In genomic region chr1:205963756-205964155, GRCh38 we compare ENCODE assay signal across 34 cellular contexts. TPM values are rescaled to one million over a fixed set of nuclear protein-coding genes. Genes with fewer than 3 reads are reported as not detected.
"Had no signal": no experiment of that assay in that cellular context is flagged by ENCODE, and none has a peak within 500 bp of the region (broad histone marks: within the 10 kb centered on the region; RNA-seq: fewer than 3 reads in every experiment).

No MANE protein-coding gene starts in this region.

- H3K27ac ChIP-seq: breast epithelium, dorsolateral prefrontal cortex, esophagus muscularis mucosa, foreskin keratinocyte, heart right ventricle, ovary, prostate gland, skin epidermis, vagina had no signal

- H3K9me3 Mint-ChIP-seq: activated CD4-positive, alpha-beta T cell treated with anti-CD3 and anti-CD28 coated beads, Interleukin-2, amount 10 ng/mL, durations not matched to agents 7 days and 5 days; activated CD8-positive, alpha-beta T cell treated with anti-CD3 and anti-CD28 coated beads for 36 hours; activated naive CD4-positive, alpha-beta T cell treated with anti-CD3 and anti-CD28 coated beads, Interleukin-2, amount 50 U/mL, for 24 hours; activated T-cell treated with anti-CD3 and anti-CD28 coated beads, Interleukin-2, amount 50 U/mL, for 4 hours; activated T-helper 17 cell treated with anti-CD3 and anti-CD28 coated beads, Interleukin-2, amount 50 U/mL, for 72 hours; mesothelial cell of epicardium; naive B cell; nephron progenitor cell; stimulated activated naive CD8-positive, alpha-beta T cell treated with anti-CD3 and anti-CD28 coated beads, Interleukin-15, Interleukin-2, amounts not matched to agents 100 ng/mL and 50 ng/mL, for 24 hours; type B pancreatic cell; WTC11 had no signal

- H3K27me3 ChIP-seq: dorsolateral prefrontal cortex, heart right ventricle, ovary, vagina had no signal

- ATAC-seq: activated CD8-positive, alpha-beta T cell treated with anti-CD3 and anti-CD28 coated beads for 36 hours; activated T-cell treated with anti-CD3 and anti-CD28 coated beads, Interleukin-2, amount 50 U/mL, for 4 hours; heart right ventricle; left lobe of liver; sciatic nerve; WTC11 had no signal

- H3K4me3 Mint-ChIP-seq: activated CD4-positive, alpha-beta T cell treated with anti-CD3 and anti-CD28 coated beads, Interleukin-2, amount 10 ng/mL, durations not matched to agents 7 days and 5 days; activated CD8-positive, alpha-beta T cell treated with anti-CD3 and anti-CD28 coated beads for 36 hours; activated naive CD4-positive, alpha-beta T cell treated with anti-CD3 and anti-CD28 coated beads, Interleukin-2, amount 50 U/mL, for 24 hours; activated T-cell treated with anti-CD3 and anti-CD28 coated beads, Interleukin-2, amount 50 U/mL, for 4 hours; activated T-helper 17 cell treated with anti-CD3 and anti-CD28 coated beads, Interleukin-2, amount 50 U/mL, for 72 hours; mesothelial cell of epicardium; naive B cell; nephron progenitor cell; stimulated activated naive CD8-positive, alpha-beta T cell treated with anti-CD3 and anti-CD28 coated beads, Interleukin-15, Interleukin-2, amounts not matched to agents 100 ng/mL and 50 ng/mL, for 24 hours; type B pancreatic cell; WTC11 had no signal

- FAIRE-seq: colon had no signal

- H3K27ac Mint-ChIP-seq: activated CD4-positive, alpha-beta T cell treated with anti-CD3 and anti-CD28 coated beads, Interleukin-2, amount 10 ng/mL, durations not matched to agents 7 days and 5 days; activated CD8-positive, alpha-beta T cell treated with anti-CD3 and anti-CD28 coated beads for 36 hours; activated naive CD4-positive, alpha-beta T cell treated with anti-CD3 and anti-CD28 coated beads, Interleukin-2, amount 50 U/mL, for 24 hours; mesothelial cell of epicardium; nephron progenitor cell; stimulated activated naive CD8-positive, alpha-beta T cell treated with anti-CD3 and anti-CD28 coated beads, Interleukin-15, Interleukin-2, amounts not matched to agents 100 ng/mL and 50 ng/mL, for 24 hours; type B pancreatic cell; WTC11 had no signal

- H3K27me3 Mint-ChIP-seq: activated CD8-positive, alpha-beta T cell treated with anti-CD3 and anti-CD28 coated beads for 36 hours; activated naive CD4-positive, alpha-beta T cell treated with anti-CD3 and anti-CD28 coated beads, Interleukin-2, amount 50 U/mL, for 24 hours had no signal

- DNase-seq: activated CD4-positive, alpha-beta T cell treated with anti-CD3 and anti-CD28 coated beads for 1 hour; activated CD4-positive, alpha-beta T cell treated with anti-CD3 and anti-CD28 coated beads, Interleukin-2, amount 10 ng/mL, durations not matched to agents 7 days and 5 days; activated CD8-positive, alpha-beta T cell treated with anti-CD3 and anti-CD28 coated beads for 36 hours; activated gamma-delta T cell treated with Interleukin-2 at 50 U/mL for 16 hours; activated T-cell treated with anti-CD3 and anti-CD28 coated beads, Interleukin-2, amount 50 U/mL, for 4 hours; central memory CD4-positive, alpha-beta T cell; effector memory CD4-positive, alpha-beta T cell; heart right ventricle; naive B cell; nephron progenitor cell; ovary; retina; stimulated activated CD4-positive, alpha-beta T cell treated with anti-CD3 and anti-CD28 coated beads, Interleukin-12 subunit alpha, Interleukin-12 subunit beta, amount 100 ng/mL, for 4 hours; stimulated activated CD4-positive, alpha-beta T cell treated with anti-CD3 and anti-CD28 coated beads, Interleukin-4, amount 100 ng/mL, for 1 hour had no signal

- H3K36me3 Mint-ChIP-seq: activated naive CD4-positive, alpha-beta T cell treated with anti-CD3 and anti-CD28 coated beads, Interleukin-2, amount 50 U/mL, for 24 hours; mesothelial cell of epicardium; naive B cell; type B pancreatic cell; WTC11 had no signal

- H3K4me1 Mint-ChIP-seq: activated naive CD4-positive, alpha-beta T cell treated with anti-CD3 and anti-CD28 coated beads, Interleukin-2, amount 50 U/mL, for 24 hours had no signal

- H3K36me3 ChIP-seq: breast epithelium, esophagus muscularis mucosa, heart right ventricle, ovary, prostate gland, vagina had no signal

- H3K4me3 ChIP-seq: breast epithelium, dorsolateral prefrontal cortex, esophagus muscularis mucosa, heart right ventricle, ovary, prostate gland, skin epidermis, vagina had no signal

- H3K4me1 ChIP-seq: breast epithelium, foreskin keratinocyte, prostate gland had no signal

- H3K9me3 ChIP-seq: breast epithelium, esophagus muscularis mucosa, heart right ventricle, ovary, prostate gland, vagina had no signal

RNA-seq across cellular contexts. Expression of gene SLC26A9, which starts 20.5 kb away (rescaled TPM):
- total RNA-seq: activated CD4-positive, alpha-beta T cell treated with anti-CD3 and anti-CD28 coated beads, Interleukin-2, amount 10 ng/mL, durations not matched to agents 7 days and 5 days; activated CD8-positive, alpha-beta T cell treated with anti-CD3 and anti-CD28 coated beads for 36 hours; activated T-cell treated with anti-CD3 and anti-CD28 coated beads, Interleukin-2, amount 50 U/mL, for 4 hours; activated T-helper 17 cell treated with anti-CD3 and anti-CD28 coated beads, Interleukin-2, amount 50 U/mL, for 72 hours; breast epithelium; foreskin keratinocyte; lung microvascular endothelial cell; mesothelial cell of epicardium; sciatic nerve; subcutaneous adipose tissue; T-helper 2 cell treated with Interferon-gamma antibody and Interleukin-4, amounts not matched to agents 100 ng/mL and 5 ng/mL, for 36 hours had no signal
- polyA plus RNA-seq: foreskin keratinocyte had no signal

RNA-seq across cellular contexts. Expression of gene RAB7B, which starts 39.4 kb away (rescaled TPM):
- total RNA-seq: activated CD4-positive, alpha-beta T cell treated with anti-CD3 and anti-CD28 coated beads, Interleukin-2, amount 10 ng/mL, durations not matched to agents 7 days and 5 days; activated CD8-positive, alpha-beta T cell treated with anti-CD3 and anti-CD28 coated beads for 36 hours; activated T-helper 17 cell treated with anti-CD3 and anti-CD28 coated beads, Interleukin-2, amount 50 U/mL, for 72 hours; glomerular endothelial cell; lung microvascular endothelial cell; T-helper 2 cell treated with Interferon-gamma antibody and Interleukin-4, amounts not matched to agents 100 ng/mL and 5 ng/mL, for 36 hours; WTC11 had no signal

RNA-seq across cellular contexts. Expression of gene CTSE, which starts 59.9 kb away (rescaled TPM):
- total RNA-seq: activated CD4-positive, alpha-beta T cell treated with anti-CD3 and anti-CD28 coated beads, Interleukin-2, amount 10 ng/mL, durations not matched to agents 7 days and 5 days; activated CD8-positive, alpha-beta T cell treated with anti-CD3 and anti-CD28 coated beads for 36 hours; activated T-helper 17 cell treated with anti-CD3 and anti-CD28 coated beads, Interleukin-2, amount 50 U/mL, for 72 hours; dorsolateral prefrontal cortex; glomerular endothelial cell; heart right ventricle; left lobe of liver; lung microvascular endothelial cell; mesothelial cell of epicardium; prostate gland; subcutaneous adipose tissue; T-helper 2 cell treated with Interferon-gamma antibody and Interleukin-4, amounts not matched to agents 100 ng/mL and 5 ng/mL, for 36 hours; vagina had no signal
